Comparison of ENCODE assay signal across 25 cellular contexts in the genomic region with DNA sequence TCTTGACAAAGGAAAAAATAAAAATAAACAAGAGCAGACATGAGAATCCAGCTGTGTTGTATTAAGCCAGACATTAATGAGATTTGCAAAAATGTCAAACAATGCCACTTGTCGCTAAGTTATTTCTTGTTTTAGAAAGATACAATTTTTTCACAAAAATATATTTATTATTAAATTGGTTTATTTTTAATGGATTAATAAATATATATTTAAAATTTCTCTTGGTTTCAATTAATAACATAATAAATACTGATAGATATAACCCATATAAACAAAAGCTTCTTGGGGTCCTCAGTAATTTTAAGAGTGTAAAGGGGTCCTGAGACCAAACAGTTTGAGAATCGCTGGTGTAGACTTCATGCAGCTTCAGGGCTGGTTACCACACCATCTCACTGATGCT.
"Had no signal": no experiment of that assay in that cellular context is flagged by ENCODE, and none has a peak within 500 bp of the region (broad histone marks: within the 10 kb centered on the region; RNA-seq: fewer than 3 reads in every experiment).

No MANE protein-coding gene starts in this region.

- H3K27ac Mint-ChIP-seq: dendritic cell treated with granulocyte-macrophage colony-stimulating factor and Interleukin-4, amounts not matched to agents 40 ng/mL and 50 ng/mL, for 4 days; effector memory CD8-positive, alpha-beta T cell; endodermal cell had no signal

- H3K9me3 Mint-ChIP-seq: dendritic cell treated with granulocyte-macrophage colony-stimulating factor and Interleukin-4, amounts not matched to agents 40 ng/mL and 50 ng/mL, for 4 days; effector memory CD8-positive, alpha-beta T cell had no signal

- H3K27ac ChIP-seq: colonic mucosa, coronary artery, dorsolateral prefrontal cortex, epithelial cell of prostate, esophagus muscularis mucosa, esophagus squamous epithelium, foreskin keratinocyte, gastrocnemius medialis, gastroesophageal sphincter, heart left ventricle, heart right ventricle had no signal

- H3K9me3 ChIP-seq: colonic mucosa, esophagus muscularis mucosa, esophagus squamous epithelium, gastrocnemius medialis, gastroesophageal sphincter had no signal

- H3K4me3 Mint-ChIP-seq: dendritic cell treated with granulocyte-macrophage colony-stimulating factor and Interleukin-4, amounts not matched to agents 40 ng/mL and 50 ng/mL, for 4 days; effector memory CD8-positive, alpha-beta T cell; endodermal cell had no signal

- H3K4me3 ChIP-seq: colonic mucosa, coronary artery, dorsolateral prefrontal cortex, esophagus muscularis mucosa, esophagus squamous epithelium, gastrocnemius medialis, gastroesophageal sphincter, heart left ventricle, heart right ventricle had no signal

- H3K36me3 ChIP-seq: colonic mucosa, esophagus muscularis mucosa, esophagus squamous epithelium, gastrocnemius medialis, gastroesophageal sphincter, heart left ventricle, heart right ventricle had no signal

- H3K27me3 ChIP-seq: colonic mucosa, dorsolateral prefrontal cortex, esophagus muscularis mucosa, esophagus squamous epithelium, foreskin keratinocyte, gastrocnemius medialis, gastroesophageal sphincter, heart left ventricle had no signal

- H3K4me1 ChIP-seq: colonic mucosa, esophagus muscularis mucosa, foreskin keratinocyte, gastrocnemius medialis, gastroesophageal sphincter, heart left ventricle, heart right ventricle had no signal

- DNase-seq: colonic mucosa; cortex of kidney; dermis blood vessel endothelial cell; dorsolateral prefrontal cortex; effector CD4-positive, alpha-beta T cell; effector CD8-positive, alpha-beta T cell; effector memory CD4-positive, alpha-beta T cell; effector memory CD8-positive, alpha-beta T cell; erythroblast; esophagus squamous epithelium; foreskin fibroblast; foreskin keratinocyte; foreskin melanocyte; gastrocnemius medialis; glutamatergic neuron; head of caudate nucleus; heart left ventricle; heart right ventricle had no signal

- ATAC-seq: effector memory CD8-positive, alpha-beta T cell; esophagus mucosa; foreskin keratinocyte; gastrocnemius medialis; gastroesophageal sphincter; heart left ventricle; heart right ventricle had no signal
